ENCODE assay signal across 8 cellular contexts in the genomic region with DNA sequence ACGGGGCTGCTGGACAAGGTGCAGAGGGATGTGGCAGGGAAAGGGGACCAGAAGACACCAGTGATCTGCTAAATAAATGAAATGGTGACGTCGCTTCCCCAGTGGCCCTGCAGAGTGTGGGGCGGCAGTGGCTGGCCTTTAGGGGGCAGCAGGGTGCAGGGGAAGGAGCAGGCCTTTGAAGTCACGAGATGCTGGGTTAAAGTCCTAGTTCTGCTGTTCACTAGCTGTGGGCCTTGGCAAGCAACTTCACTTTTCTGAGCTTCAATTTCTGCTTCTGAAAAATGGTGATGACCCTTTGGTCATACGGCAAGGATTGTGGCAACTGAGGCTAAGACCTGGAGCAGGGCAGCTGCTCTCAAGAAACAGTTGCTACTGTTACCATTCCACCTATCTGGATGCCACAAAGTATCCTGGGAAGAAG.
DNase-seq lines count a peak whose midpoint lies in the region; ATAC-seq lines count a peak whose summit lies in the region.

No MANE protein-coding gene starts in this region.

- ATAC-seq in GM21528 (IDR thresholded peaks at IDR 0.05; ENCODE audit: low FRiP score, unreplicated experiment), result no peak

- DNase-seq in COLO829 (ENCODE audit: low spot score) (peak; percentile 81), HCEC 1CT (peak; percentile 59), NCI-H2029 treated with DMSO at 0.1 percent for 48 hours (lab: John Stamatoyannopoulos, UW) (peak; percentile 64), T1000 (lab: John Stamatoyannopoulos, UW) (peak; percentile 19), astrocyte of the hippocampus (ENCODE audit: low read depth, low spot score) (peak; percentile 76), iPS-NIHi11 (ENCODE audit: low spot score) (peak; percentile 85)
- peak; percentile 64 to 75 (median 68) for DNase-seq in stimulated activated CD4-positive, alpha-beta T cell treated with anti-CD3 and anti-CD28 coated beads, Interleukin-1b, Interleukin-23, amount 100 ng/mL, for 24 hours (ENCODE audit: low read depth in 4 of 4, low spot score in 1 of 4)

Comparison
In these comparisons a context has a peak if more than half of its experiments do, and no peak if none do; other contexts are left out.
1. DNase-seq: peak in every context shown above with its lines; median percentile 85 in iPS-NIHi11; 81 in COLO829; 76 in astrocyte of the hippocampus; 68 in stimulated activated CD4-positive, alpha-beta T cell treated with anti-CD3 and anti-CD28 coated beads, Interleukin-1b, Interleukin-23, amount 100 ng/mL, for 24 hours; 64 in NCI-H2029 treated with DMSO at 0.1 percent for 48 hours; 59 in HCEC 1CT; 19 in T1000.